In genomic region chr1:18575620-18576019, GRCh38 we compare ENCODE assay signal across 1 cellular context.
A peak's percentile ranks its signal among the peaks of the same experiment; 100 is the strongest.
TF ChIP-seq lines count a peak whose summit lies in the region.

No MANE protein-coding gene starts in this region.

TF ChIP-seq in K562, 482 proteins besides CTCF, POLR2A, EP300 and RAD21 (continued from another document and continues in another):
- TF ChIP-seq ZNF398 (CRISPR knock-in tag; IDR thresholded peaks at IDR 0.05), result no peak
- TF ChIP-seq TEAD4 (IDR thresholded peaks at IDR 0.05; ENCODE audit: low read length), result no peak
- no peak for TF ChIP-seq TEAD4 (CRISPR knock-in tag; IDR thresholded peaks at IDR 0.05; ENCODE audit: borderline replicate concordance)
- TF ChIP-seq JUNB (CRISPR knock-in tag; conservative IDR thresholded peaks at IDR 0.05), result no peak
- TF ChIP-seq KDM2B (CRISPR knock-in tag; IDR thresholded peaks at IDR 0.05), result no peak
- TF ChIP-seq ZNF217 (CRISPR knock-in tag; IDR thresholded peaks at IDR 0.05), result no peak
- TF ChIP-seq PKNOX1 (IDR thresholded peaks at IDR 0.05), result 0 out of 2 replicates have a peak, but pooled peaks have one; percentile 26
- no peak for TF ChIP-seq MTA1 (IDR thresholded peaks at IDR 0.05; ENCODE audit: borderline replicate concordance)
- peak; percentile 83 for TF ChIP-seq TFAP4 (CRISPR knock-in tag; IDR thresholded peaks at IDR 0.05; ENCODE audit: borderline replicate concordance)
- no peak for TF ChIP-seq SRSF1 (IDR thresholded peaks at IDR 0.05; ENCODE audit: low read depth, low read length)
- no peak for TF ChIP-seq ZHX1 (conservative IDR thresholded peaks at IDR 0.05; ENCODE audit: low read length)
- no peak for TF ChIP-seq MYNN (IDR thresholded peaks at IDR 0.05)
- TF ChIP-seq MYNN (CRISPR knock-in tag; IDR thresholded peaks at IDR 0.05), result no peak
- no peak for TF ChIP-seq THRAP3 (IDR thresholded peaks at IDR 0.05; ENCODE audit: borderline replicate concordance)
- TF ChIP-seq HMG20A (CRISPR knock-in tag; conservative IDR thresholded peaks at IDR 0.05), result no peak
- TF ChIP-seq KAT2B (IDR thresholded peaks at IDR 0.05; ENCODE audit: low read depth, low read length), result no peak
- TF ChIP-seq HSF4 (CRISPR knock-in tag; IDR thresholded peaks at IDR 0.05; ENCODE audit: borderline replicate concordance), result no peak
- TF ChIP-seq ARID2 (IDR thresholded peaks at IDR 0.05), result no peak
- TF ChIP-seq TRIM25 (IDR thresholded peaks at IDR 0.05; ENCODE audit: borderline replicate concordance), result no peak
- TF ChIP-seq HNRNPL (IDR thresholded peaks at IDR 0.05; ENCODE audit: low read depth, low read length), result no peak
- TF ChIP-seq SOX6 (IDR thresholded peaks at IDR 0.05), result no peak
- no peak for TF ChIP-seq BRF1 (IDR thresholded peaks at IDR 0.05; ENCODE audit: borderline replicate concordance, extremely low read depth, insufficient read length)
- no peak for TF ChIP-seq ZNF778 (CRISPR knock-in tag; IDR thresholded peaks at IDR 0.05)
- TF ChIP-seq EZH2 (IDR thresholded peaks at IDR 0.05; ENCODE audit: borderline replicate concordance, low read depth, low read length), result no peak
- no peak for TF ChIP-seq ETS2 (tag; IDR thresholded peaks at IDR 0.05; ENCODE audit: borderline replicate concordance, poor library complexity, severe bottlenecking)
- TF ChIP-seq ATF7 (IDR thresholded peaks at IDR 0.05), result no peak
- TF ChIP-seq YY1 (IDR thresholded peaks at IDR 0.05; ENCODE audit: borderline replicate concordance in 1 of 3, control insufficient read depth in 1 of 3, extremely low read depth in 1 of 3, insufficient read depth in 3 of 3, insufficient read length in 1 of 3, insufficient replicate concordance in 2 of 3, low read depth in 1 of 3, low read length in 2 of 3), result no peak
- no peak for TF ChIP-seq HDAC1 (IDR thresholded peaks at IDR 0.05)
- TF ChIP-seq TCF15 (CRISPR knock-in tag; IDR thresholded peaks at IDR 0.05), result no peak
- no peak for TF ChIP-seq NFXL1 (CRISPR knock-in tag; IDR thresholded peaks at IDR 0.05)
- no peak for TF ChIP-seq ZNF143 (CRISPR knock-in tag; IDR thresholded peaks at IDR 0.05)
- peak; percentile 80 for TF ChIP-seq DEAF1 (CRISPR knock-in tag; IDR thresholded peaks at IDR 0.05)
- no peak for TF ChIP-seq PRDM10 (IDR thresholded peaks at IDR 0.05; ENCODE audit: partially characterized antibody)
- TF ChIP-seq TFE3 (CRISPR knock-in tag; IDR thresholded peaks at IDR 0.05), result no peak
- peak; percentile 94; the same call in 1 of the 2 replicates for TF ChIP-seq STAG1 (CRISPR knock-in tag; IDR thresholded peaks at IDR 0.05; ENCODE audit: borderline replicate concordance)
- TF ChIP-seq ZNF280B (CRISPR knock-in tag; IDR thresholded peaks at IDR 0.05), result no peak
- 0 out of 4 replicates have a peak, but pooled peaks of 1 of the 2 experiments have one; percentile 15 for TF ChIP-seq MAZ (CRISPR knock-in tag; conservative IDR thresholded peaks at IDR 0.05 in 1 of 2, IDR thresholded peaks at IDR 0.05 in 1 of 2)
- TF ChIP-seq RNF219 (CRISPR knock-in tag; IDR thresholded peaks at IDR 0.05), result no peak
- no peak for TF ChIP-seq POLR3A (IDR thresholded peaks at IDR 0.05; ENCODE audit: borderline replicate concordance, extremely low read depth, insufficient read depth, insufficient read length)
- no peak for TF ChIP-seq HEY1 (CRISPR knock-in tag; IDR thresholded peaks at IDR 0.05; ENCODE audit: borderline replicate concordance)
